Comparison of ENCODE assay signal across 8 cellular contexts in genomic region chr2:121748202-121748601, GRCh38. TPM values are rescaled to one million over a fixed set of nuclear protein-coding genes. Genes with fewer than 3 reads are reported as not detected.
DNase-seq lines count a peak whose midpoint lies in the region; ATAC-seq and TF ChIP-seq lines count a peak whose summit lies in the region.

No MANE protein-coding gene starts in this region.

- no peaks in the 10 kb centered on the region for H3K9me3 Mint-ChIP-seq in activated CD4-positive, alpha-beta T cell treated with anti-CD3 and anti-CD28 coated beads, Interleukin-2, amount 10 ng/mL, durations not matched to agents 7 days and 5 days
- H3K9me3 Mint-ChIP-seq in immature natural killer cell: no peaks in the 10 kb centered on the region

- no peak overlapping the region for H3K27ac Mint-ChIP-seq in activated CD4-positive, alpha-beta T cell treated with anti-CD3 and anti-CD28 coated beads, Interleukin-2, amount 10 ng/mL, durations not matched to agents 7 days and 5 days
- H3K27ac Mint-ChIP-seq in immature natural killer cell: peak overlapping the region in 1 of 6 donors; percentile 69

- H3K36me3 Mint-ChIP-seq in activated CD4-positive, alpha-beta T cell treated with anti-CD3 and anti-CD28 coated beads, Interleukin-2, amount 10 ng/mL, durations not matched to agents 7 days and 5 days (ENCODE audit: low read depth): no peaks in the 10 kb centered on the region
- no peaks in the 10 kb centered on the region for H3K36me3 Mint-ChIP-seq in immature natural killer cell

- no peaks in the 10 kb centered on the region for H3K36me3 ChIP-seq in WERI-Rb-1
- H3K36me3 ChIP-seq in right lobe of liver: no peaks in the 10 kb centered on the region

- no peak overlapping the region for H3K4me3 Mint-ChIP-seq in activated CD4-positive, alpha-beta T cell treated with anti-CD3 and anti-CD28 coated beads, Interleukin-2, amount 10 ng/mL, durations not matched to agents 7 days and 5 days
- H3K4me3 Mint-ChIP-seq in immature natural killer cell: no peak overlapping the region

- no peaks in the 10 kb centered on the region for H3K27me3 Mint-ChIP-seq in activated CD4-positive, alpha-beta T cell treated with anti-CD3 and anti-CD28 coated beads, Interleukin-2, amount 10 ng/mL, durations not matched to agents 7 days and 5 days
- H3K27me3 Mint-ChIP-seq in immature natural killer cell (ENCODE audit: low read depth in 3 of 3): peaks cover 0 to 4% (median 3%) of the 10 kb centered on the region in 3 donors

- 0 out of 2 replicates have a peak, but pooled peaks have one; percentile 4 for TF ChIP-seq RAD21 in Ishikawa (IDR thresholded peaks at IDR 0.05; ENCODE audit: low read depth)

- H3K27me3 ChIP-seq in WERI-Rb-1 (ENCODE audit: insufficient read depth, low read depth, severe bottlenecking): no peaks in the 10 kb centered on the region
- no peaks in the 10 kb centered on the region for H3K27me3 ChIP-seq in right lobe of liver

- CTCF ChIA-PET in activated CD4-positive, alpha-beta T cell treated with anti-CD3 and anti-CD28 coated beads, Interleukin-2, amount 10 ng/mL, durations not matched to agents 7 days and 5 days (lab: Charles Lee): interaction anchor here (0.9 kb wide), 1 partner anchor 13 kb away, joined by 3 read pairs; no protein-coding TSS in a partner anchor

- POLR2A ChIA-PET in activated CD4-positive, alpha-beta T cell treated with anti-CD3 and anti-CD28 coated beads, Interleukin-2, amount 10 ng/mL, durations not matched to agents 7 days and 5 days (lab: Charles Lee): interaction anchor here (0.5 to 1.1 kb wide), 2 partner anchors 9 to 217 kb away, joined by 3 read pairs; no protein-coding TSS in a partner anchor

- intact Hi-C loops in right lobe of liver (cut with DNase I): no loop called here

- no peak overlapping the region for H3K4me3 ChIP-seq in WERI-Rb-1 (ENCODE audit: low read depth, low read length)
- H3K4me3 ChIP-seq in right lobe of liver: no peak overlapping the region

- H3K27ac ChIP-seq in WERI-Rb-1 (no peak overlapping the region), right lobe of liver (no peak overlapping the region)

- 62% methylated on average over 4 of the region's 4 CpGs for WGBS in right lobe of liver (ENCODE audit: insufficient coverage, low coverage, low lambda C conversion rate, missing lambda C conversion rate)

- H3K9me3 ChIP-seq in WERI-Rb-1 (ENCODE audit: severe bottlenecking) (no peaks in the 10 kb centered on the region), right lobe of liver (no peaks in the 10 kb centered on the region)

- peak; percentile 37 to 68 (median 44) for ATAC-seq in right lobe of liver

- peaks cover 4% of the 10 kb centered on the region for H3K4me1 Mint-ChIP-seq in activated CD4-positive, alpha-beta T cell treated with anti-CD3 and anti-CD28 coated beads, Interleukin-2, amount 10 ng/mL, durations not matched to agents 7 days and 5 days
- no peaks in the 10 kb centered on the region for H3K4me1 Mint-ChIP-seq in immature natural killer cell

- TF ChIP-seq CTCF in GM12873 (IDR thresholded peaks at IDR 0.05; ENCODE audit: insufficient read depth, low read depth, low read length, missing control alignments) (peak; percentile 40), WERI-Rb-1 (IDR thresholded peaks at IDR 0.05; ENCODE audit: low read depth, low read length) (peak; percentile 55; the same call in 1 of the 2 replicates), right lobe of liver (IDR thresholded peaks at IDR 0.05) (peak in 2 of 4 donors; percentile 15 to 29)

- H3K4me1 ChIP-seq in right lobe of liver: no peaks in the 10 kb centered on the region

- TF ChIP-seq POLR2A in right lobe of liver (IDR thresholded peaks at IDR 0.05): no peak

- DNase-seq in WERI-Rb-1 (peak; percentile 63), right lobe of liver (no peak), immature natural killer cell (no peak), HPDE6-E6E7 (ENCODE audit: extremely low spot score) (no peak), NCI-H187 treated with DMSO at 0.1 percent for 48 hours (lab: John Stamatoyannopoulos, UW) (no peak)
- no peak for DNase-seq in activated CD4-positive, alpha-beta T cell treated with anti-CD3 and anti-CD28 coated beads, Interleukin-2, amount 10 ng/mL, durations not matched to agents 7 days and 5 days

- TF ChIP-seq EP300 in Ishikawa (IDR thresholded peaks at IDR 0.05; ENCODE audit: borderline replicate concordance): no peak

TF ChIP-seq in Ishikawa, 13 proteins besides CTCF, POLR2A, EP300 and RAD21:
- TF ChIP-seq REST (IDR thresholded peaks at IDR 0.05; ENCODE audit: low read depth) (no peak), CEBPB (IDR thresholded peaks at IDR 0.05) (no peak), TAF1 (IDR thresholded peaks at IDR 0.05; ENCODE audit: low read depth) (no peak), NFIC (IDR thresholded peaks at IDR 0.05) (no peak)

RNA-seq across cellular contexts. Expression of gene TSN, which starts 7.2 kb away (rescaled TPM):
- total RNA-seq in right lobe of liver: 10 to 100 TPM; 22.5 to 38.1 (median 27.5) TPM
- total RNA-seq in activated CD4-positive, alpha-beta T cell treated with anti-CD3 and anti-CD28 coated beads, Interleukin-2, amount 10 ng/mL, durations not matched to agents 7 days and 5 days: 10 to 100 TPM; 59.2 to 63.5 TPM
- polyA plus RNA-seq in immature natural killer cell: 100 to 1,000 TPM in 1 of 3 donors, 10 to 100 TPM in 2; 76.5 to 114 (median 80.6) TPM

RNA-seq across cellular contexts. Expression of gene NIFK, which starts 11.5 kb away (rescaled TPM):
- total RNA-seq in right lobe of liver: 10 to 100 TPM; 13.9 to 37.7 (median 27.2) TPM
- 10 to 100 TPM; 68.2 to 90.2 TPM for total RNA-seq in activated CD4-positive, alpha-beta T cell treated with anti-CD3 and anti-CD28 coated beads, Interleukin-2, amount 10 ng/mL, durations not matched to agents 7 days and 5 days
- 10 to 100 TPM; 35.6 to 67.4 (median 39.8) TPM for polyA plus RNA-seq in immature natural killer cell
